ENCODE assay signal across 9 cellular contexts in genomic region chr1:21909286-21909759, GRCh38. TPM values are rescaled to one million over a fixed set of nuclear protein-coding genes. Genes with fewer than 3 reads are reported as not detected.
DNase-seq lines count a peak whose midpoint lies in the region; ATAC-seq and TF ChIP-seq lines count a peak whose summit lies in the region.
"Had no signal": no experiment of that assay in that cellular context is flagged by ENCODE, and none has a peak within 500 bp of the region (broad histone marks: within the 10 kb centered on the region; RNA-seq: fewer than 3 reads in every experiment).

No MANE protein-coding gene starts in this region.

- H3K36me3 ChIP-seq in endodermal cell (ENCODE audit: control insufficient read depth, insufficient read depth, low read length) (peaks cover 15% of the 10 kb centered on the region), neuronal stem cell (replicated peaks in 1 of 2; ENCODE audit: control insufficient read depth in 2 of 2, insufficient read depth in 2 of 2, low read length in 2 of 2) (no peaks in the 10 kb centered on the region)

- peak overlapping the region; percentile 34 for H2AFZ ChIP-seq in neuronal stem cell (ENCODE audit: low read length)

- H3K4me1 Mint-ChIP-seq in stimulated activated naive CD8-positive, alpha-beta T cell treated with anti-CD3 and anti-CD28 coated beads, Interleukin-15, Interleukin-2, amounts not matched to agents 100 ng/mL and 50 ng/mL, for 24 hours (ENCODE audit: low read depth) = peaks cover 41% of the 10 kb centered on the region
- peaks cover 28% of the 10 kb centered on the region for H3K4me1 Mint-ChIP-seq in endodermal cell

- ATAC-seq in stimulated activated naive CD8-positive, alpha-beta T cell treated with anti-CD3 and anti-CD28 coated beads, Interleukin-15, Interleukin-2, amounts not matched to agents 100 U/mL and 50 U/mL, for 24 hours = no peak
- ATAC-seq in HG02885 (IDR thresholded peaks at IDR 0.05; ENCODE audit: poor library complexity, unreplicated experiment) = no peak

- TF ChIP-seq CTCF in endodermal cell (conservative IDR thresholded peaks at IDR 0.05) = no peak

- H3K79me1 ChIP-seq in neuronal stem cell (ENCODE audit: low read depth, low read length) = peaks cover 3% of the 10 kb centered on the region

- H3K9me3 ChIP-seq in endodermal cell (ENCODE audit: control insufficient read depth, low read length) = no peaks in the 10 kb centered on the region
- no peaks in the 10 kb centered on the region for H3K9me3 ChIP-seq in neuronal stem cell (replicated peaks in 1 of 2; ENCODE audit: control insufficient read depth in 2 of 2, insufficient read depth in 1 of 2, low read depth in 1 of 2, low read length in 2 of 2)

- H3K23ac ChIP-seq in neuronal stem cell (ENCODE audit: low read depth, low read length, poor library complexity) = no peak overlapping the region

- no peaks in the 10 kb centered on the region for H3K9me3 Mint-ChIP-seq in stimulated activated naive CD8-positive, alpha-beta T cell treated with anti-CD3 and anti-CD28 coated beads, Interleukin-15, Interleukin-2, amounts not matched to agents 100 ng/mL and 50 ng/mL, for 24 hours
- H3K9me3 Mint-ChIP-seq in endodermal cell = no peaks in the 10 kb centered on the region

- no peaks in the 10 kb centered on the region for H3K27me3 ChIP-seq in endodermal cell (ENCODE audit: control insufficient read depth, insufficient read depth, low read length, poor library complexity, severe bottlenecking)
- no peaks in the 10 kb centered on the region for H3K27me3 ChIP-seq in neuronal stem cell (ENCODE audit: control insufficient read depth in 3 of 3, insufficient read depth in 3 of 3, low read depth in 1 of 3, low read length in 3 of 3)

- no peak overlapping the region for H3K4me3 Mint-ChIP-seq in stimulated activated naive CD8-positive, alpha-beta T cell treated with anti-CD3 and anti-CD28 coated beads, Interleukin-15, Interleukin-2, amounts not matched to agents 100 ng/mL and 50 ng/mL, for 24 hours
- H3K4me3 Mint-ChIP-seq in endodermal cell = no peak overlapping the region

- no peak overlapping the region for H2BK12ac ChIP-seq in neuronal stem cell (ENCODE audit: low read length)

- H3K4me3 ChIP-seq in endodermal cell (ENCODE audit: low read length) (no peak overlapping the region), neuronal stem cell (ENCODE audit: low read length in 2 of 2) (no peak overlapping the region)

- no peak overlapping the region for H3K14ac ChIP-seq in neuronal stem cell (ENCODE audit: low read length)

- no peak overlapping the region for H4K91ac ChIP-seq in neuronal stem cell (ENCODE audit: low read depth, low read length, poor library complexity)

- no peak for DNase-seq in stimulated activated naive CD8-positive, alpha-beta T cell treated with anti-CD3 and anti-CD28 coated beads, Interleukin-15, Interleukin-2, amounts not matched to agents 100 U/mL and 50 U/mL, for 24 hours
- no peak for DNase-seq in endodermal cell
- no peak for DNase-seq in neuronal stem cell (ENCODE audit: low spot score)
- DNase-seq in NCI-H2171 treated with DMSO at 0.1 percent for 48 hours (lab: John Stamatoyannopoulos, UW) = no peak
- no peak for DNase-seq in NCI-H510A (lab: John Stamatoyannopoulos, UW)
- DNase-seq in inferior parietal cortex (ENCODE audit: extremely low spot score) = no peak
- DNase-seq: RPMI8226 had no signal

- peak overlapping the region; percentile 43 for H2AK5ac ChIP-seq in neuronal stem cell (ENCODE audit: low read depth, low read length)

- H4K8ac ChIP-seq in neuronal stem cell (ENCODE audit: low read depth, low read length) = no peak overlapping the region

- peak overlapping the region; percentile 93 for H3K27ac Mint-ChIP-seq in stimulated activated naive CD8-positive, alpha-beta T cell treated with anti-CD3 and anti-CD28 coated beads, Interleukin-15, Interleukin-2, amounts not matched to agents 100 ng/mL and 50 ng/mL, for 24 hours
- peak overlapping the region; percentile 92 for H3K27ac Mint-ChIP-seq in endodermal cell

- WGBS in endodermal cell (ENCODE audit: insufficient coverage in 1 of 2, insufficient read length in 1 of 2), 2 experiments = 87% methylated on average over 1 of the region's 1 CpG; no CpG with 5 or more reads in 1 of the 2 experiments
- no CpG with 5 or more reads among the region's 1 CpG for WGBS in neuronal stem cell (ENCODE audit: extremely low coverage in 2 of 2, insufficient read length in 2 of 2, insufficient replicate concordance in 1 of 2), 2 donors

- no peaks in the 10 kb centered on the region for H3K27me3 Mint-ChIP-seq in stimulated activated naive CD8-positive, alpha-beta T cell treated with anti-CD3 and anti-CD28 coated beads, Interleukin-15, Interleukin-2, amounts not matched to agents 100 ng/mL and 50 ng/mL, for 24 hours
- no peaks in the 10 kb centered on the region for H3K27me3 Mint-ChIP-seq in endodermal cell (ENCODE audit: insufficient read depth)

- H3K36me3 Mint-ChIP-seq in stimulated activated naive CD8-positive, alpha-beta T cell treated with anti-CD3 and anti-CD28 coated beads, Interleukin-15, Interleukin-2, amounts not matched to agents 100 ng/mL and 50 ng/mL, for 24 hours (ENCODE audit: low read depth) = no peaks in the 10 kb centered on the region
- peaks cover 5% of the 10 kb centered on the region for H3K36me3 Mint-ChIP-seq in endodermal cell (ENCODE audit: low read depth)

- H2BK15ac ChIP-seq in neuronal stem cell (ENCODE audit: low read length) = peak overlapping the region; percentile 18

- H3K9ac ChIP-seq in endodermal cell (ENCODE audit: extremely low read depth, low read length, poor library complexity, severe bottlenecking) (no peak overlapping the region), neuronal stem cell (ENCODE audit: low read depth, low read length, poor library complexity) (no peak overlapping the region)

- H3K4ac ChIP-seq in neuronal stem cell (ENCODE audit: low read length) = no peak overlapping the region

- peak overlapping the region; percentile 82 for H3K18ac ChIP-seq in neuronal stem cell (ENCODE audit: low read length)

- H3K27ac ChIP-seq in endodermal cell (ENCODE audit: low read depth, low read length) (peak overlapping the region; percentile 84), neuronal stem cell (replicated peaks; ENCODE audit: low read length) (peak overlapping the region; percentile 72)

- H2BK120ac ChIP-seq in neuronal stem cell (ENCODE audit: low read depth, low read length) = no peak overlapping the region

- H3K4me2 ChIP-seq in neuronal stem cell (ENCODE audit: insufficient read depth, low read length, poor library complexity, severe bottlenecking) = no peak overlapping the region

- peak overlapping the region; percentile 44 for H2BK5ac ChIP-seq in neuronal stem cell (ENCODE audit: low read length)

- H3K4me1 ChIP-seq in endodermal cell (ENCODE audit: control insufficient read depth, insufficient read depth, low read length) (peaks cover 22% of the 10 kb centered on the region), neuronal stem cell (ENCODE audit: control insufficient read depth in 2 of 2, insufficient read depth in 1 of 2, low read depth in 1 of 2, low read length in 2 of 2) (peaks cover 22 to 38% of the 10 kb centered on the region in 2 donors)

RNA-seq across cellular contexts. Expression of gene HSPG2, which starts 27.8 kb away (rescaled TPM):
- 100 to 1,000 TPM; 222 to 227 TPM for total RNA-seq in endodermal cell
- polyA plus RNA-seq in endodermal cell (2013, experiment 1 of 2) = 74.9 TPM
- 76.7 TPM for polyA plus RNA-seq in endodermal cell (2013, experiment 2 of 2)
- 11.0 TPM for polyA plus RNA-seq in neuronal stem cell (2013, experiment 1 of 2)
- 10.9 TPM for polyA plus RNA-seq in neuronal stem cell (2013, experiment 2 of 2)
